ENCODE assay signal across 1 cellular context in the genomic region with DNA sequence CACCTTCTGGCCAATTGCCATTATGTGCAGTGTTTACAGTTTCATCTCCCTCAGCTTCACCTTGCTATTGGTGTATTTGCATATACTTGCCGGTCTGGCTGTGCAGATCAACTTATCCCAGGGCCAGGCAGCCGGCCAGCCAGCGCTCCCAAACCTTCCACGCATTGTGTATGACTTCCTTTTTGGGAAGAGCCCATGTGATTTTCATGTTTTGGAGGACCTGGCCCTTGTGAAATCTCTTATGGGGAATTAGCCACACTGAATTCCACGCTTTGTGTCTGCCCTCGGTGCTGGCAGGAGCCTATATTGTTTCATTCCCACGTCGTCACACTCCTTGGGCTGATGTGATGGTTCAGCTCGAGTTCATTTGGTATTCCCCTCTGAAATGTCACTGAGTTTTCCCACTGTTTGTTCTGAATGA.
TF ChIP-seq lines count a peak whose summit lies in the region.

No MANE protein-coding gene starts in this region.

TF ChIP-seq in endothelial cell of umbilical vein, 7 proteins besides CTCF, POLR2A, EP300 and RAD21:
- TF ChIP-seq MAX (IDR thresholded peaks at IDR 0.05; ENCODE audit: insufficient read depth, insufficient read length) (no peak), EZH2 (IDR thresholded peaks at IDR 0.05; ENCODE audit: borderline replicate concordance, low read depth, low read length, severe bottlenecking) (no peak), MYC (IDR thresholded peaks at IDR 0.05; ENCODE audit: low read depth, low read length) (no peak), FOS (IDR thresholded peaks at IDR 0.05; ENCODE audit: borderline replicate concordance, insufficient read depth, low read length) (no peak), POLR2AphosphoS5 (IDR thresholded peaks at IDR 0.05; ENCODE audit: insufficient read depth, low read depth, low read length) (no peak), GATA2 (IDR thresholded peaks at IDR 0.05; ENCODE audit: insufficient read depth, insufficient read length, low read depth, low read length) (no peak), JUN (IDR thresholded peaks at IDR 0.05; ENCODE audit: borderline replicate concordance, insufficient read depth, insufficient read length, low read depth) (no peak)
